ENCODE assay signal across 9 cellular contexts in genomic region chr20:21096321-21097043, GRCh38. TPM values are rescaled to one million over a fixed set of nuclear protein-coding genes. Genes with fewer than 3 reads are reported as not detected.
DNase-seq lines count a peak whose midpoint lies in the region; ATAC-seq and TF ChIP-seq lines count a peak whose summit lies in the region.
"Had no signal": no experiment of that assay in that cellular context is flagged by ENCODE, and none has a peak within 500 bp of the region (broad histone marks: within the 10 kb centered on the region; RNA-seq: fewer than 3 reads in every experiment).

No MANE protein-coding gene starts in this region.

- DNase-seq in IMR-90 (peak; percentile 32), SJCRH30 (peak; percentile 38 to 67), lower lobe of right lung (no peak), posterior vena cava (ENCODE audit: low spot score) (no peak), smooth muscle cell (lab: John Stamatoyannopoulos, UW; ENCODE audit: unreplicated experiment) (no peak), COLO829 (ENCODE audit: low spot score) (no peak), ovary (no peak)

- intact Hi-C loops in IMR-90 (cut with micrococcal nuclease) (no loop called here), lower lobe of right lung (cut with DNase I) (no loop called here), posterior vena cava (cut with DNase I) (no loop called here), ovary (cut with DNase I) (no loop called here)

- no peak for TF ChIP-seq RAD21 in IMR-90 (IDR thresholded peaks at IDR 0.05; ENCODE audit: low read length)

- 11% methylated on average over 1 of the region's 10 CpGs; no CpG with 5 or more reads in 1 of the 2 experiments for WGBS in IMR-90 (ENCODE audit: extremely low coverage in 2 of 2, insufficient read length in 1 of 2), 2 experiments
- 40% methylated on average over 10 of the region's 10 CpGs for WGBS in smooth muscle cell (ENCODE audit: low lambda C conversion rate)
- WGBS in ovary, 3 donors: 30 to 40% (median 31%) methylated on average over 10 of the region's 10 CpGs

- H2AK9ac ChIP-seq in IMR-90 (replicated peaks; ENCODE audit: low read depth, low read length, poor library complexity): no peak overlapping the region

- H3K79me1 ChIP-seq in IMR-90 (ENCODE audit: low read depth in 1 of 2, low read length in 2 of 2): no peaks in the 10 kb centered on the region

- ATAC-seq in GM18861 (IDR thresholded peaks at IDR 0.05; ENCODE audit: unreplicated experiment): peak; percentile 52
- ATAC-seq in IMR-90 (ENCODE audit: low read depth): peak; percentile 79
- ATAC-seq in lower lobe of right lung: peak; percentile 54 to 71

- in situ Hi-C loops in IMR-90 (cut with MboI; ENCODE audit: low sequenced_read_pairs): no loop called here

- H3K4me3 ChIP-seq in IMR-90 (ENCODE audit: insufficient read depth, low read depth, low read length) (no peak overlapping the region), SJCRH30 (peak overlapping the region; percentile 23), lower lobe of right lung (no peak overlapping the region), smooth muscle cell (no peak overlapping the region), ovary (no peak overlapping the region)
- H3K4me3 ChIP-seq: upper lobe of left lung had no signal

- H4K8ac ChIP-seq in IMR-90 (ENCODE audit: low read depth in 2 of 2, low read length in 2 of 2): no peak overlapping the region

- H2BK120ac ChIP-seq in IMR-90 (ENCODE audit: low read depth, low read length): no peak overlapping the region

- H2BK15ac ChIP-seq in IMR-90 (ENCODE audit: low read depth, low read length): no peak overlapping the region

- no peak overlapping the region for H2BK5ac ChIP-seq in IMR-90 (ENCODE audit: low read depth, low read length, poor library complexity, severe bottlenecking)

- H4K5ac ChIP-seq in IMR-90 (ENCODE audit: low read depth, low read length): no peak overlapping the region

- dilution Hi-C loops in IMR-90 (cut with HindIII; ENCODE audit: low sequenced_read_pairs, unreplicated experiment): no loop called here

- H3K18ac ChIP-seq in IMR-90 (ENCODE audit: low read depth, low read length): no peak overlapping the region

- no TSS peak for BruUV-seq in IMR-90 (replicated peaks; lab: Mats Ljungman, UMichigan)

- CTCF ChIA-PET in IMR-90 (lab: Yijun Ruan, JAX): no interaction called here

- no peaks in the 10 kb centered on the region for H3F3A ChIP-seq in smooth muscle cell (ENCODE audit: low read depth)

- no peak overlapping the region for H3K23ac ChIP-seq in IMR-90 (ENCODE audit: low read depth, low read length)

- no peak for TF ChIP-seq EP300 in ovary (IDR thresholded peaks at IDR 0.05)

- no peak overlapping the region for H3K14ac ChIP-seq in IMR-90 (replicated peaks; ENCODE audit: low read depth, low read length)

- no peaks in the 10 kb centered on the region for H3K79me2 ChIP-seq in smooth muscle cell (ENCODE audit: low read depth)

- POLR2A ChIA-PET in IMR-90 (lab: Charles Lee; ENCODE audit: unreplicated experiment): interaction anchor here (0.5 kb wide), 1 partner anchor 406 kb away, joined by 5 read pairs; no protein-coding TSS in a partner anchor

- H2AFZ ChIP-seq in IMR-90 (replicated peaks; ENCODE audit: low read length, poor library complexity) (no peak overlapping the region), smooth muscle cell (ENCODE audit: low read depth) (no peak overlapping the region)

- no peak overlapping the region for H2AK5ac ChIP-seq in IMR-90 (ENCODE audit: low read depth, low read length)

- H3K9ac ChIP-seq in IMR-90 (ENCODE audit: low read depth, low read length): no peak overlapping the region
- no peak overlapping the region for H3K9ac ChIP-seq in smooth muscle cell (ENCODE audit: low read depth)

- peaks cover 5% of the 10 kb centered on the region for H3K9me3 ChIP-seq in IMR-90 (ENCODE audit: control insufficient read depth, insufficient read depth, low read length)
- no peaks in the 10 kb centered on the region for H3K9me3 ChIP-seq in SJCRH30 (replicated peaks)
- no peaks in the 10 kb centered on the region for H3K9me3 ChIP-seq in lower lobe of right lung
- no peaks in the 10 kb centered on the region for H3K9me3 ChIP-seq in smooth muscle cell (replicated peaks; ENCODE audit: low read depth)
- no peaks in the 10 kb centered on the region for H3K9me3 ChIP-seq in ovary
- H3K9me3 ChIP-seq: upper lobe of left lung had no signal

- peaks cover 55% of the 10 kb centered on the region for H3K27me3 ChIP-seq in IMR-90 (ENCODE audit: control insufficient read depth, insufficient read depth, low read length)
- H3K27me3 ChIP-seq in SJCRH30: no peaks in the 10 kb centered on the region
- peaks cover 77% of the 10 kb centered on the region for H3K27me3 ChIP-seq in lower lobe of right lung (ENCODE audit: low read depth)
- peaks cover 93% of the 10 kb centered on the region for H3K27me3 ChIP-seq in smooth muscle cell (ENCODE audit: low read depth)
- H3K27me3 ChIP-seq in ovary: no peaks in the 10 kb centered on the region

- H3K4me2 ChIP-seq in IMR-90 (ENCODE audit: low read depth, low read length) (no peak overlapping the region), smooth muscle cell (no peak overlapping the region)

- TF ChIP-seq CTCF in IMR-90 (conservative IDR thresholded peaks at IDR 0.05; ENCODE audit: low read depth, low read length): no peak
- no peak for TF ChIP-seq CTCF in lower lobe of right lung (IDR thresholded peaks at IDR 0.05)
- TF ChIP-seq CTCF in smooth muscle cell (IDR thresholded peaks at IDR 0.05; ENCODE audit: borderline replicate concordance, insufficient read depth, poor library complexity, severe bottlenecking): no peak
- TF ChIP-seq CTCF in ovary (IDR thresholded peaks at IDR 0.05): no peak

- H3K4ac ChIP-seq in IMR-90 (ENCODE audit: low read depth, low read length): no peak overlapping the region

- H3K56ac ChIP-seq in IMR-90 (ENCODE audit: extremely low read depth, insufficient read depth, low read length): no peak overlapping the region

- no peak overlapping the region for H2BK20ac ChIP-seq in IMR-90 (ENCODE audit: low read depth, low read length)

- H3K36me3 ChIP-seq in IMR-90 (ENCODE audit: control insufficient read depth, insufficient read depth, low read length) (no peaks in the 10 kb centered on the region), SJCRH30 (no peaks in the 10 kb centered on the region), lower lobe of right lung (no peaks in the 10 kb centered on the region), smooth muscle cell (ENCODE audit: low read depth) (no peaks in the 10 kb centered on the region), ovary (no peaks in the 10 kb centered on the region)
- H3K36me3 ChIP-seq: upper lobe of left lung had no signal

- H4K91ac ChIP-seq in IMR-90 (ENCODE audit: insufficient read depth, low read depth, low read length): no peak overlapping the region

- TF ChIP-seq POLR2A in IMR-90 (IDR thresholded peaks at IDR 0.05; ENCODE audit: low read depth, low read length): no peak
- TF ChIP-seq POLR2A in ovary (IDR thresholded peaks at IDR 0.05): no peak

- H3K9me1 ChIP-seq in IMR-90 (ENCODE audit: insufficient read depth, low read length): no peaks in the 10 kb centered on the region

- H4K20me1 ChIP-seq in IMR-90 (ENCODE audit: insufficient read depth, low read length) (no peaks in the 10 kb centered on the region), smooth muscle cell (ENCODE audit: low read depth) (no peaks in the 10 kb centered on the region)

- H3K4me1 ChIP-seq in IMR-90 (ENCODE audit: control insufficient read depth, insufficient read depth, low read length) (peaks cover 5% of the 10 kb centered on the region; the same call in 1 of the 2 replicates), SJCRH30 (no peaks in the 10 kb centered on the region), lower lobe of right lung (peaks cover 21% of the 10 kb centered on the region), smooth muscle cell (ENCODE audit: low read depth) (peaks cover 18% of the 10 kb centered on the region), ovary (ENCODE audit: insufficient read depth) (no peaks in the 10 kb centered on the region)

- H3K27ac ChIP-seq in IMR-90 (ENCODE audit: insufficient read depth, low read length): no peak overlapping the region
- no peak overlapping the region for H3K27ac ChIP-seq in SJCRH30
- no peak overlapping the region for H3K27ac ChIP-seq in lower lobe of right lung
- H3K27ac ChIP-seq in smooth muscle cell (ENCODE audit: low read depth): no peak overlapping the region
- no peak overlapping the region for H3K27ac ChIP-seq in ovary
- H3K27ac ChIP-seq: upper lobe of left lung had no signal

TF ChIP-seq in IMR-90, 13 proteins besides CTCF, POLR2A, EP300 and RAD21:
- no peak for TF ChIP-seq CHD1 (IDR thresholded peaks at IDR 0.05; ENCODE audit: low read depth, low read length)
- peak; percentile 75 for TF ChIP-seq USF2 (IDR thresholded peaks at IDR 0.05; ENCODE audit: low read depth, low read length)
- TF ChIP-seq NFE2L2 (IDR thresholded peaks at IDR 0.05; ENCODE audit: low read depth, low read length): no peak
- TF ChIP-seq CEBPB (IDR thresholded peaks at IDR 0.05; ENCODE audit: low read depth, low read length): no peak
- TF ChIP-seq RCOR1 (IDR thresholded peaks at IDR 0.05; ENCODE audit: insufficient replicate concordance, low read length): no peak

RNA-seq across cellular contexts. Expression of gene LINC00237, which starts 9.7 kb away (rescaled TPM):
- total RNA-seq in IMR-90 (2012; rRNA removed): not detected in 2 replicates
- not detected in 2 replicates for polyA plus RNA-seq in IMR-90 (2012; rRNA removed)
- polyA plus RNA-seq in IMR-90 (2012; cell fraction: cytosol; rRNA removed): not detected in 2 replicates
- not detected in 2 replicates for polyA plus RNA-seq in IMR-90 (2012; cell fraction: nucleus; rRNA removed; ENCODE audit: low replicate concordance)
- not detected in 2 replicates for total RNA-seq in SJCRH30 (2014; rRNA removed; shearing (Covaris generic))
- not detected for total RNA-seq in lower lobe of right lung
- total RNA-seq in posterior vena cava: not detected
- not detected in 2 replicates for total RNA-seq in smooth muscle cell
- polyA plus RNA-seq in smooth muscle cell: not detected in 2 replicates
- total RNA-seq in ovary: under 1 TPM in 1 of 7 donors, not detected in 6; 0.72 TPM
- not detected for polyA plus RNA-seq in ovary
- total RNA-seq: upper lobe of left lung had no signal

RNA-seq across cellular contexts. Expression of gene KIZ, which starts 29.4 kb away (rescaled TPM):
- 14.0 and 15.6 TPM in 2 replicates for total RNA-seq in IMR-90 (2012; rRNA removed)
- polyA plus RNA-seq in IMR-90 (2012; rRNA removed): 7.8 and 9.9 TPM in 2 replicates
- 6.5 and 12.2 TPM in 2 replicates for polyA plus RNA-seq in IMR-90 (2012; cell fraction: cytosol; rRNA removed)
- polyA plus RNA-seq in IMR-90 (2012; cell fraction: nucleus; rRNA removed; ENCODE audit: low replicate concordance): 21.5 and 38.9 TPM in 2 replicates
- total RNA-seq in SJCRH30 (2014; rRNA removed; shearing (Covaris generic)): 17.8 and 18.3 TPM in 2 replicates
- 19.2 TPM for total RNA-seq in lower lobe of right lung
- total RNA-seq in posterior vena cava: 10 to 100 TPM; 23.2 to 26.1 TPM
- 20.5 and 20.9 TPM in 2 replicates for total RNA-seq in smooth muscle cell
- polyA plus RNA-seq in smooth muscle cell: 16.9 and 19.2 TPM in 2 replicates
- total RNA-seq in ovary: 10 to 100 TPM; 20.5 to 59.5 (median 44.7) TPM
- polyA plus RNA-seq in ovary: 10 to 100 TPM; 35.3 to 42.1 TPM

Comparison
In these comparisons a context has a peak if more than half of its experiments do, and no peak if none do; other contexts are left out.
1. DNase-seq: peak in IMR-90 (single experiment) and SJCRH30 (2 of 2); none in lower lobe of right lung (single experiment), posterior vena cava (single experiment), smooth muscle cell (single experiment), COLO829 (single experiment) and ovary (0 of 5).
2. Peak in every context shown above with its lines, with median percentiles within 50 percentile points of each other: ATAC-seq.